In genomic region chr12:11771356-11771755, GRCh38 we compare ENCODE assay signal across 11 cellular contexts.
DNase-seq lines count a peak whose midpoint lies in the region; ATAC-seq lines count a peak whose summit lies in the region.
"Had no signal": no experiment of that assay in that cellular context is flagged by ENCODE, and none has a peak within 500 bp of the region (broad histone marks: within the 10 kb centered on the region; RNA-seq: fewer than 3 reads in every experiment).

No MANE protein-coding gene starts in this region.

- no peaks in the 10 kb centered on the region for H3K27me3 Mint-ChIP-seq in activated naive CD8-positive, alpha-beta T cell treated with anti-CD3 and anti-CD28 coated beads for 36 hours

- H3K27ac Mint-ChIP-seq in activated naive CD8-positive, alpha-beta T cell treated with anti-CD3 and anti-CD28 coated beads for 36 hours = peak overlapping the region; percentile 67

- DNase-seq in NCI-H1105 (lab: John Stamatoyannopoulos, UW) (peak; percentile 11), NCI-H1105 treated with DMSO at 0.1 percent for 48 hours (lab: John Stamatoyannopoulos, UW) (no peak), lung microvascular endothelial cell (ENCODE audit: low read depth in 2 of 2) (peak; percentile 59 to 66), HuH-7.5 (ENCODE audit: low spot score) (no peak)
- DNase-seq in activated naive CD8-positive, alpha-beta T cell treated with anti-CD3 and anti-CD28 coated beads for 36 hours = no peak
- no peak for DNase-seq in activated CD8-positive, alpha-beta memory T cell treated with anti-CD3 and anti-CD28 coated beads for 24 hours
- DNase-seq: activated CD8-positive, alpha-beta memory T cell treated with anti-CD3 and anti-CD28 coated beads, Interleukin-2, amount 50 U/mL, for 48 hours; NCI-H345; thyroid gland had no signal

- peaks cover 38% of the 10 kb centered on the region for H3K36me3 Mint-ChIP-seq in activated naive CD8-positive, alpha-beta T cell treated with anti-CD3 and anti-CD28 coated beads for 36 hours

- H3K4me3 Mint-ChIP-seq in activated naive CD8-positive, alpha-beta T cell treated with anti-CD3 and anti-CD28 coated beads for 36 hours = no peak overlapping the region

- ATAC-seq in HG02981 (IDR thresholded peaks at IDR 0.05; ENCODE audit: unreplicated experiment) (peak; percentile 40), GM18870 (IDR thresholded peaks at IDR 0.05; ENCODE audit: unreplicated experiment) (no peak)

- H3K4me1 Mint-ChIP-seq in activated naive CD8-positive, alpha-beta T cell treated with anti-CD3 and anti-CD28 coated beads for 36 hours = peaks cover 70% of the 10 kb centered on the region

- no peaks in the 10 kb centered on the region for H3K9me3 Mint-ChIP-seq in activated naive CD8-positive, alpha-beta T cell treated with anti-CD3 and anti-CD28 coated beads for 36 hours

Comparison
In these comparisons a context has a peak if more than half of its experiments do, and no peak if none do; other contexts are left out.
1. DNase-seq: peak in NCI-H1105 (single experiment) and lung microvascular endothelial cell (2 of 2); none in NCI-H1105 treated with DMSO at 0.1 percent for 48 hours (single experiment), activated naive CD8-positive, alpha-beta T cell treated with anti-CD3 and anti-CD28 coated beads for 36 hours (single experiment), HuH-7.5 (single experiment) and activated CD8-positive, alpha-beta memory T cell treated with anti-CD3 and anti-CD28 coated beads for 24 hours (single experiment).